ENCODE assay signal across 23 cellular contexts in the genomic region with DNA sequence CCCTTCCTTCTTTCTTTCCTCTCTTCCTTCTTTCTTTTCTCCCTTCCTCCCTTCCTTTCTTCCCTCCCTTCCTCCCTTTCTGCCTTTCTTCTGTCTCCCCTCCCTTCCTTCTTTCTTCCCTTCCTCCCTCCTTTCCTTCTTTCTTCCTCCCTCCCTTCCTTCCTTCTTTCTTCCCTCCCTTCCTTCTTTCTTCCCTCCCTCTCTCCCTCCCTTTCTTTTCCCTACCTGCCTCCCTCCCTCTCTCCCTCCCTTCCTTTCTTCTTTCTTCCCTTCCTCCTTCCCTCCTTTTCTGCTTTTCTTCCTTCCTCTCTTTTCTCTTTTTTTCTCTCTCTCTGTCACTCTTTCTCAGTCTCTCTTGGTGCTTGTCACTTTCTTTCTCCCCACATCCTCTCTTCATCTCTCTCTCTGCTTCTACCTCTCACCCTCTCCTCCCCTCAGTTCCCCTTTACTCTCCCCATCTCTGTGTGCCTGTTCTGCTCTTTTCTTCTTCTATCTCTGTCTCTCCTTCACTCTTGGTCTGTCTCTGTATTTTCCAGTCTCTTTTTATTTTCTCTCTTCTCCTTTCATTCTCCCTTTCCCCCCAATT. TPM values are rescaled to one million over a fixed set of nuclear protein-coding genes. Genes with fewer than 3 reads are reported as not detected.
DNase-seq lines count a peak whose midpoint lies in the region; ATAC-seq lines count a peak whose summit lies in the region.
"Had no signal": no experiment of that assay in that cellular context is flagged by ENCODE, and none has a peak within 500 bp of the region (broad histone marks: within the 10 kb centered on the region; RNA-seq: fewer than 3 reads in every experiment).

No MANE protein-coding gene starts in this region.

- H3K27me3 Mint-ChIP-seq in T-helper 1 cell treated with Interleukin-12 subunit alpha and Interleukin-12 subunit beta and Interleukin-4 antibody, amounts not matched to agents 30 μg/mL and 1 μg/mL, for 36 hours (ENCODE audit: low read depth) = no peaks in the 10 kb centered on the region
- H3K27me3 Mint-ChIP-seq in activated naive CD8-positive, alpha-beta T cell treated with anti-CD3 and anti-CD28 coated beads, Interleukin-2, amount 10 ng/mL, durations not matched to agents 7 days and 5 days = no peaks in the 10 kb centered on the region
- H3K27me3 Mint-ChIP-seq in activated naive CD8-positive, alpha-beta T cell treated with anti-CD3 and anti-CD28 coated beads for 36 hours = no peaks in the 10 kb centered on the region
- peaks cover 11% of the 10 kb centered on the region for H3K27me3 Mint-ChIP-seq in dendritic cell treated with granulocyte-macrophage colony-stimulating factor and Interleukin-4, amounts not matched to agents 40 ng/mL and 50 ng/mL, for 4 days

- intact Hi-C loops in dendritic cell treated with granulocyte-macrophage colony-stimulating factor and Interleukin-4, amounts not matched to agents 40 ng/mL and 50 ng/mL, for 4 days (cut with micrococcal nuclease) = no loop called here

- H3K9me3 Mint-ChIP-seq in T-helper 1 cell treated with Interleukin-12 subunit alpha and Interleukin-12 subunit beta and Interleukin-4 antibody, amounts not matched to agents 30 μg/mL and 1 μg/mL, for 36 hours = no peaks in the 10 kb centered on the region
- no peaks in the 10 kb centered on the region for H3K9me3 Mint-ChIP-seq in activated naive CD8-positive, alpha-beta T cell treated with anti-CD3 and anti-CD28 coated beads, Interleukin-2, amount 10 ng/mL, durations not matched to agents 7 days and 5 days
- H3K9me3 Mint-ChIP-seq in activated naive CD8-positive, alpha-beta T cell treated with anti-CD3 and anti-CD28 coated beads for 36 hours = no peaks in the 10 kb centered on the region
- H3K9me3 Mint-ChIP-seq in dendritic cell treated with granulocyte-macrophage colony-stimulating factor and Interleukin-4, amounts not matched to agents 40 ng/mL and 50 ng/mL, for 4 days = peaks cover 8% of the 10 kb centered on the region
- H3K9me3 Mint-ChIP-seq: endodermal cell had no signal

- no peak for ATAC-seq in activated naive CD8-positive, alpha-beta T cell treated with anti-CD3 and anti-CD28 coated beads, Interleukin-2, amount 10 ng/mL, durations not matched to agents 7 days and 5 days (ENCODE audit: low read depth)
- ATAC-seq: activated CD4-positive, CD25-positive, alpha-beta regulatory T cell treated with anti-CD3 and anti-CD28 coated beads, Interleukin-2, amount 50 U/mL, for 24 hours; HCT116 had no signal

- POLR2A ChIA-PET in activated naive CD8-positive, alpha-beta T cell treated with anti-CD3 and anti-CD28 coated beads, Interleukin-2, amount 10 ng/mL, durations not matched to agents 7 days and 5 days (lab: Charles Lee) = no interaction called here

- H3K4me3 Mint-ChIP-seq in T-helper 1 cell treated with Interleukin-12 subunit alpha and Interleukin-12 subunit beta and Interleukin-4 antibody, amounts not matched to agents 30 μg/mL and 1 μg/mL, for 36 hours = peak overlapping the region; percentile 3
- no peak overlapping the region for H3K4me3 Mint-ChIP-seq in activated naive CD8-positive, alpha-beta T cell treated with anti-CD3 and anti-CD28 coated beads, Interleukin-2, amount 10 ng/mL, durations not matched to agents 7 days and 5 days
- H3K4me3 Mint-ChIP-seq in activated naive CD8-positive, alpha-beta T cell treated with anti-CD3 and anti-CD28 coated beads for 36 hours = no peak overlapping the region
- no peak overlapping the region for H3K4me3 Mint-ChIP-seq in dendritic cell treated with granulocyte-macrophage colony-stimulating factor and Interleukin-4, amounts not matched to agents 40 ng/mL and 50 ng/mL, for 4 days
- H3K4me3 Mint-ChIP-seq: endodermal cell had no signal

- peaks cover 31% of the 10 kb centered on the region for H3K4me1 Mint-ChIP-seq in T-helper 1 cell treated with Interleukin-12 subunit alpha and Interleukin-12 subunit beta and Interleukin-4 antibody, amounts not matched to agents 30 μg/mL and 1 μg/mL, for 36 hours (ENCODE audit: low read depth)
- peaks cover 23% of the 10 kb centered on the region for H3K4me1 Mint-ChIP-seq in activated naive CD8-positive, alpha-beta T cell treated with anti-CD3 and anti-CD28 coated beads, Interleukin-2, amount 10 ng/mL, durations not matched to agents 7 days and 5 days
- H3K4me1 Mint-ChIP-seq in activated naive CD8-positive, alpha-beta T cell treated with anti-CD3 and anti-CD28 coated beads for 36 hours = peaks cover 23% of the 10 kb centered on the region
- peaks cover 19% of the 10 kb centered on the region for H3K4me1 Mint-ChIP-seq in dendritic cell treated with granulocyte-macrophage colony-stimulating factor and Interleukin-4, amounts not matched to agents 40 ng/mL and 50 ng/mL, for 4 days (ENCODE audit: low read depth)

- H3K36me3 Mint-ChIP-seq in T-helper 1 cell treated with Interleukin-12 subunit alpha and Interleukin-12 subunit beta and Interleukin-4 antibody, amounts not matched to agents 30 μg/mL and 1 μg/mL, for 36 hours (ENCODE audit: low read depth) = peaks cover 35% of the 10 kb centered on the region
- peaks cover 20% of the 10 kb centered on the region for H3K36me3 Mint-ChIP-seq in activated naive CD8-positive, alpha-beta T cell treated with anti-CD3 and anti-CD28 coated beads, Interleukin-2, amount 10 ng/mL, durations not matched to agents 7 days and 5 days
- peaks cover 20% of the 10 kb centered on the region for H3K36me3 Mint-ChIP-seq in activated naive CD8-positive, alpha-beta T cell treated with anti-CD3 and anti-CD28 coated beads for 36 hours
- H3K36me3 Mint-ChIP-seq in dendritic cell treated with granulocyte-macrophage colony-stimulating factor and Interleukin-4, amounts not matched to agents 40 ng/mL and 50 ng/mL, for 4 days (ENCODE audit: low read depth) = peaks cover 7% of the 10 kb centered on the region

- DNase-seq in T-helper 1 cell (no peak), HT-29 (ENCODE audit: low spot score) (no peak), HCEC 1CT (no peak)
- no peak for DNase-seq in activated naive CD8-positive, alpha-beta T cell treated with anti-CD3 and anti-CD28 coated beads, Interleukin-2, amount 10 ng/mL, durations not matched to agents 7 days and 5 days
- DNase-seq in activated naive CD8-positive, alpha-beta T cell treated with anti-CD3 and anti-CD28 coated beads for 36 hours = no peak
- no peak for DNase-seq in stimulated activated naive CD4-positive, alpha-beta T cell (lab: John Stamatoyannopoulos, UW)
- DNase-seq: activated effector memory CD4-positive, alpha-beta T cell treated with Interleukin-2 at 50 U/mL for 16 hours; C1 segment of cervical spinal cord; Calu3; caudate nucleus; DND-41; endodermal cell; GF-D8; Karpas-422; left ventricle myocardium inferior; NCI-H1930; NCI-H524 treated with DMSO at 0.1 percent for 48 hours; OCI-M1; transverse colon had no signal

- H3K27ac Mint-ChIP-seq in T-helper 1 cell treated with Interleukin-12 subunit alpha and Interleukin-12 subunit beta and Interleukin-4 antibody, amounts not matched to agents 30 μg/mL and 1 μg/mL, for 36 hours = peak overlapping the region; percentile 77
- H3K27ac Mint-ChIP-seq in activated naive CD8-positive, alpha-beta T cell treated with anti-CD3 and anti-CD28 coated beads, Interleukin-2, amount 10 ng/mL, durations not matched to agents 7 days and 5 days = peak overlapping the region; percentile 47
- H3K27ac Mint-ChIP-seq in activated naive CD8-positive, alpha-beta T cell treated with anti-CD3 and anti-CD28 coated beads for 36 hours = no peak overlapping the region
- H3K27ac Mint-ChIP-seq in dendritic cell treated with granulocyte-macrophage colony-stimulating factor and Interleukin-4, amounts not matched to agents 40 ng/mL and 50 ng/mL, for 4 days = peak overlapping the region; percentile 4
- H3K27ac Mint-ChIP-seq: endodermal cell had no signal

RNA-seq across cellular contexts. Expression of gene FAM83D, which starts 30.1 kb away (rescaled TPM):
- 10 to 100 TPM; 14.4 to 15.4 TPM for total RNA-seq in activated naive CD8-positive, alpha-beta T cell treated with anti-CD3 and anti-CD28 coated beads, Interleukin-2, amount 10 ng/mL, durations not matched to agents 7 days and 5 days
- total RNA-seq in activated naive CD8-positive, alpha-beta T cell treated with anti-CD3 and anti-CD28 coated beads for 36 hours = 10 to 100 TPM; 11.8 to 14.2 TPM
- 88.0 and 90.6 TPM in 2 replicates for total RNA-seq in HT-29 (2014; rRNA removed; shearing (Covaris generic))
